Comparison of ENCODE assay signal across 1 cellular context in genomic region chr19:11113140-11113708, GRCh38.
TF ChIP-seq lines count a peak whose summit lies in the region.

No MANE protein-coding gene starts in this region.

TF ChIP-seq in H1, 55 proteins besides CTCF, POLR2A, EP300 and RAD21:
- TF ChIP-seq POLR2AphosphoS5 (IDR thresholded peaks at IDR 0.05; ENCODE audit: low read depth, low read length), result 0 out of 2 replicates have a peak, but pooled peaks have one; percentile 1
- TF ChIP-seq SAP30 (IDR thresholded peaks at IDR 0.05; ENCODE audit: insufficient read depth, insufficient replicate concordance, low read length), result no peak
